Comparison of ENCODE assay signal across 1 cellular context in the genomic region with DNA sequence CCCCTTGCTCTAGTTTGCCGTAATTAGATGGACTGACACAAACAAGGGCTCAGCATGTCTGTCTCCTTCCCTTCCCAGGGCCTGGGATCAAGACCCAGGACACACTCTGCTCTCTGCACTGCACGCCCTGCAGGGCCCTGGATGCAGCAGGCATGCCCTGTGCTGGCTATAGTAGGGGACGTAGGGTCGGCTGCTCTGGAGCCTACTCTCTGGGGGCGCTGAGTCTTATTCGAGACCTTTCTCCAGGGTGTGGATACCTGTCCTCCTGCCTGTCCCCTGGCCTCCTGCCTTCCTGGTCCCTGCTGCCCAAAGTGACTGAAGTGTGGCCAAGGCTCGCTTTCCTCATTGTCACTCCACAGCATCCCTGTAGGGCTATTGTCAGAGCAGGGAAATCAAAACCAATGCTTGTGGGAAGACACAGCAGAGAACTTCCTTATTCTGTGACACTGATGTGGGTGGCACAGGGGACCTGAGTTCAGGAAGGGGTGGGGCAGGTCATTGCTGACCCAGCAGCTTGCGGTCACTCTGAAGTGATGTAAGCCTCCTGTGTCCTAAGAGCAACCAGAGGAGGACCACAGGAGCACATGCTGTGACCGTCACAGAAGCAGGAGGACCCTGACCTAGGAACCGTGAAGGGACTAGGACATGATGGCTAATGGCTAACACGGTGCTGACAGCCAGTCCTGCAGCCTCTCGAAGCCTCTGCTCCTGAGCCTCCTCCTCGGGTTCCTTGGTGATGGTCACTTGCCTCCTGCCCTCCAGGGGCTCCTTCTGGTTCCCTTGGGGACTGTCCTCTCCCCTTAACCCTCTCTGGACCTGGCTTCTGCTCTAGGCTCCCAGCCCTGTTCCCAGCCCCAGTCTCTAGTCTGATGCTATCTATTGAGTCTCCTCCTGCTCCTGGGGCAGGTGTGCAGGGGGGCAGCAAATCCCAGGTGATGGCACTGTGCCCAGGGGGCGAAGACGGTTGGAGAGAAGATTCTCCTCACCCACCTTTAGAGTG.
TF ChIP-seq lines count a peak whose summit lies in the region.

No MANE protein-coding gene starts in this region.

TF ChIP-seq in GM12878, 131 proteins besides CTCF, POLR2A, EP300 and RAD21:
- TF ChIP-seq NR2C1 (IDR thresholded peaks at IDR 0.05) (no peak), EED (IDR thresholded peaks at IDR 0.05; ENCODE audit: low read depth) (no peak), BHLHE40 (IDR thresholded peaks at IDR 0.05; ENCODE audit: borderline replicate concordance in 1 of 2, low read depth in 2 of 2, low read length in 1 of 2) (peak in 1 of 2 experiments; percentile 64; a peak in 2 of 4 replicates), IKZF1 (conservative IDR thresholded peaks at IDR 0.05) (peak; percentile 43), RUNX3 (IDR thresholded peaks at IDR 0.05; ENCODE audit: low read length) (peak; percentile 57), HDAC2 (IDR thresholded peaks at IDR 0.05) (no peak), SRF (IDR thresholded peaks at IDR 0.05; ENCODE audit: low read depth in 2 of 2, low read length in 2 of 2) (no peak), TCF3 (IDR thresholded peaks at IDR 0.05; ENCODE audit: borderline replicate concordance, insufficient read depth, low read depth, low read length) (no peak), IKZF2 (IDR thresholded peaks at IDR 0.05) (peak in 1 of 2 experiments; percentile 29; a peak in 1 of 4 replicates), PKNOX1 (IDR thresholded peaks at IDR 0.05) (no peak), GABPA (IDR thresholded peaks at IDR 0.05; ENCODE audit: low read depth) (no peak), ATF7 (IDR thresholded peaks at IDR 0.05; ENCODE audit: low read depth) (peak; percentile 53; the same call in 1 of the 2 replicates), EZH2 (IDR thresholded peaks at IDR 0.05; ENCODE audit: borderline replicate concordance, control insufficient read depth, low read depth, low read length) (no peak), NR2F1 (conservative IDR thresholded peaks at IDR 0.05) (peak; percentile 67), MEF2A (IDR thresholded peaks at IDR 0.05; ENCODE audit: insufficient read depth, low read depth, low read length) (no peak), USF2 (IDR thresholded peaks at IDR 0.05; ENCODE audit: borderline replicate concordance, low read depth, low read length) (no peak)
- TF ChIP-seq, protein P1, sequence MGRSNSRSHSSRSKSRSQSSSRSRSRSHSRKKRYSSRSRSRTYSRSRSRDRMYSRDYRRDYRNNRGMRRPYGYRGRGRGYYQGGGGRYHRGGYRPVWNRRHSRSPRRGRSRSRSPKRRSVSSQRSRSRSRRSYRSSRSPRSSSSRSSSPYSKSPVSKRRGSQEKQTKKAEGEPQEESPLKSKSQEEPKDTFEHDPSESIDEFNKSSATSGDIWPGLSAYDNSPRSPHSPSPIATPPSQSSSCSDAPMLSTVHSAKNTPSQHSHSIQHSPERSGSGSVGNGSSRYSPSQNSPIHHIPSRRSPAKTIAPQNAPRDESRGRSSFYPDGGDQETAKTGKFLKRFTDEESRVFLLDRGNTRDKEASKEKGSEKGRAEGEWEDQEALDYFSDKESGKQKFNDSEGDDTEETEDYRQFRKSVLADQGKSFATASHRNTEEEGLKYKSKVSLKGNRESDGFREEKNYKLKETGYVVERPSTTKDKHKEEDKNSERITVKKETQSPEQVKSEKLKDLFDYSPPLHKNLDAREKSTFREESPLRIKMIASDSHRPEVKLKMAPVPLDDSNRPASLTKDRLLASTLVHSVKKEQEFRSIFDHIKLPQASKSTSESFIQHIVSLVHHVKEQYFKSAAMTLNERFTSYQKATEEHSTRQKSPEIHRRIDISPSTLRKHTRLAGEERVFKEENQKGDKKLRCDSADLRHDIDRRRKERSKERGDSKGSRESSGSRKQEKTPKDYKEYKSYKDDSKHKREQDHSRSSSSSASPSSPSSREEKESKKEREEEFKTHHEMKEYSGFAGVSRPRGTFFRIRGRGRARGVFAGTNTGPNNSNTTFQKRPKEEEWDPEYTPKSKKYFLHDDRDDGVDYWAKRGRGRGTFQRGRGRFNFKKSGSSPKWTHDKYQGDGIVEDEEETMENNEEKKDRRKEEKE (IDR thresholded peaks at IDR 0.05), result no peak
- TF ChIP-seq, protein P2, sequence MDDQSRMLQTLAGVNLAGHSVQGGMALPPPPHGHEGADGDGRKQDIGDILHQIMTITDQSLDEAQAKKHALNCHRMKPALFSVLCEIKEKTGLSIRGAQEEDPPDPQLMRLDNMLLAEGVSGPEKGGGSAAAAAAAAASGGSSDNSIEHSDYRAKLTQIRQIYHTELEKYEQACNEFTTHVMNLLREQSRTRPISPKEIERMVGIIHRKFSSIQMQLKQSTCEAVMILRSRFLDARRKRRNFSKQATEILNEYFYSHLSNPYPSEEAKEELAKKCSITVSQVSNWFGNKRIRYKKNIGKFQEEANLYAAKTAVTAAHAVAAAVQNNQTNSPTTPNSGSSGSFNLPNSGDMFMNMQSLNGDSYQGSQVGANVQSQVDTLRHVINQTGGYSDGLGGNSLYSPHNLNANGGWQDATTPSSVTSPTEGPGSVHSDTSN (IDR thresholded peaks at IDR 0.05; ENCODE audit: insufficient replicate concordance, low read depth, low read length), result no peak
TF ChIP-seq in GM12878: peak in this region for 6.
